ENCODE assay signal across 8 cellular contexts in the genomic region with DNA sequence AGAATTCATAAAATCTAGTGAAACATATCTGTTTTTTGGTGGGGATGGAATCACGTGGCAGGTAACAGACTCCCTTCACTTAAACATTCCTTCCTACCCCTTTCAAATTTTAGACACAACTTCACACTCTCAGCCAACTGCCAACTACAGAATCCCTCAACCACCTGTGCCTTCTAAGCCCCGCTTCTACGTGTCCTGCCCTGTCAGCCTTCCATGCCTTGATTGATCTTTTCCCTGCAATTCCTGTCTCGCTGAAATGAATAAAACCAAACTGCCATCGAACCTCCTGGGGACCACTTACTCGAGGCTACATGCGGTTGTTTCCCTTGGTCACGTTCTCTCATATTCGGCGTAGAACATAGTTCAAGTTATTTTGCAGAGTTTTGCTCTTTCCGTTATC. TPM values are rescaled to one million over a fixed set of nuclear protein-coding genes. Genes with fewer than 3 reads are reported as not detected.
DNase-seq lines count a peak whose midpoint lies in the region; ATAC-seq and TF ChIP-seq lines count a peak whose summit lies in the region.

No MANE protein-coding gene starts in this region.

- H3K4me1 ChIP-seq in RWPE2 (ENCODE audit: insufficient read depth, poor library complexity, severe bottlenecking) (no peaks in the 10 kb centered on the region), prostate gland (replicated peaks) (no peaks in the 10 kb centered on the region)

- no peak for TF ChIP-seq CTCF in GM06990 (IDR thresholded peaks at IDR 0.05; ENCODE audit: insufficient read depth, low read length, poor library complexity, severe bottlenecking)
- no peak for TF ChIP-seq CTCF in RWPE2 (IDR thresholded peaks at IDR 0.05; ENCODE audit: poor library complexity, severe bottlenecking)
- no peak for TF ChIP-seq CTCF in fibroblast of mammary gland (conservative IDR thresholded peaks at IDR 0.05; ENCODE audit: control insufficient read depth, insufficient read depth, low read depth, low read length)
- TF ChIP-seq CTCF in prostate gland (IDR thresholded peaks at IDR 0.05) = no peak

- intact Hi-C loops in prostate gland (cut with DNase I) = no loop called here

- no peak for DNase-seq in GM06990 (ENCODE audit: extremely low read depth, insufficient read length)
- DNase-seq in RWPE2 (ENCODE audit: low spot score) = no peak
- no peak for DNase-seq in fibroblast of mammary gland (ENCODE audit: low read depth)
- no peak for DNase-seq in prostate gland (ENCODE audit: low spot score)
- no peak for DNase-seq in NCI-H2081 (lab: John Stamatoyannopoulos, UW)
- DNase-seq in GM19240 (ENCODE audit: insufficient read length, low spot score) = no peak

- H3K4me3 ChIP-seq in GM06990 (replicated peaks; ENCODE audit: low read depth, low read length) (peak overlapping the region; percentile 97), RWPE2 (ENCODE audit: severe bottlenecking) (peak overlapping the region; percentile 87), fibroblast of mammary gland (ENCODE audit: control insufficient read depth, low read depth, low read length) (peak overlapping the region; percentile 79), prostate gland (peak overlapping the region; percentile 68 to 93)

- TF ChIP-seq POLR2A in prostate gland (IDR thresholded peaks at IDR 0.05) = no peak

- H3K27ac ChIP-seq in RWPE2 (ENCODE audit: poor library complexity, severe bottlenecking) (no peak overlapping the region), prostate gland (peak overlapping the region in 1 of 2 donors; percentile 78)

- H3K36me3 ChIP-seq in GM06990 (ENCODE audit: control insufficient read depth, insufficient read depth, low read length) = peaks cover 3% of the 10 kb centered on the region; the same call in 1 of the 2 replicates
- H3K36me3 ChIP-seq in RWPE2 (ENCODE audit: low read depth) = peaks cover 26% of the 10 kb centered on the region
- no peaks in the 10 kb centered on the region for H3K36me3 ChIP-seq in prostate gland

- WGBS in prostate gland = 8% methylated on average over 11 of the region's 11 CpGs

- H3K27me3 ChIP-seq in GM06990 (replicated peaks; ENCODE audit: control insufficient read depth, insufficient read depth, low read length) (no peaks in the 10 kb centered on the region), RWPE2 (ENCODE audit: insufficient read depth, poor library complexity, severe bottlenecking) (no peaks in the 10 kb centered on the region), prostate gland (replicated peaks; ENCODE audit: insufficient read depth) (no peaks in the 10 kb centered on the region)

- H3K9me3 ChIP-seq in RWPE2 (ENCODE audit: severe bottlenecking) (no peaks in the 10 kb centered on the region), prostate gland (no peaks in the 10 kb centered on the region)

- ATAC-seq in RWPE2 (ENCODE audit: low read depth) (no peak), HG02798 (IDR thresholded peaks at IDR 0.05; ENCODE audit: poor library complexity, unreplicated experiment) (no peak), GM21825 (IDR thresholded peaks at IDR 0.05; ENCODE audit: unreplicated experiment) (no peak)

RNA-seq across cellular contexts. Expression of a gene that starts 1.2 kb away (rescaled TPM):
- total RNA-seq in prostate gland = 10 to 100 TPM in 1 of 2 donors, 1 to 10 TPM in 1; 7.8 to 15.6 TPM

RNA-seq across cellular contexts. Expression of a gene that starts 7.6 kb away (rescaled TPM):
- total RNA-seq in prostate gland = 10 to 100 TPM; 11.9 to 14.9 TPM

RNA-seq across cellular contexts. Expression of a gene that starts 15.2 kb away (rescaled TPM):
- 1 to 10 TPM in 1 of 2 donors, not detected in 1; 6.0 TPM for total RNA-seq in prostate gland
